8 cellular contexts compared by ENCODE assay signal in genomic region chr12:12110923-12111555, GRCh38. TPM values are rescaled to one million over a fixed set of nuclear protein-coding genes. Genes with fewer than 3 reads are reported as not detected.
"Had no signal": no experiment of that assay in that cellular context is flagged by ENCODE, and none has a peak within 500 bp of the region (broad histone marks: within the 10 kb centered on the region; RNA-seq: fewer than 3 reads in every experiment).

No MANE protein-coding gene starts in this region.

RNA-seq across cellular contexts. Expression of gene BCL2L14, which starts 40.3 kb away (rescaled TPM):
- total RNA-seq: adrenal gland, astrocyte, gastrocnemius medialis, left lobe of liver, mesothelial cell of epicardium, osteocyte, right atrium auricular region, SJSA1 had no signal
- polyA plus RNA-seq: adrenal gland had no signal
